ENCODE assay signal across 8 cellular contexts in the genomic region with DNA sequence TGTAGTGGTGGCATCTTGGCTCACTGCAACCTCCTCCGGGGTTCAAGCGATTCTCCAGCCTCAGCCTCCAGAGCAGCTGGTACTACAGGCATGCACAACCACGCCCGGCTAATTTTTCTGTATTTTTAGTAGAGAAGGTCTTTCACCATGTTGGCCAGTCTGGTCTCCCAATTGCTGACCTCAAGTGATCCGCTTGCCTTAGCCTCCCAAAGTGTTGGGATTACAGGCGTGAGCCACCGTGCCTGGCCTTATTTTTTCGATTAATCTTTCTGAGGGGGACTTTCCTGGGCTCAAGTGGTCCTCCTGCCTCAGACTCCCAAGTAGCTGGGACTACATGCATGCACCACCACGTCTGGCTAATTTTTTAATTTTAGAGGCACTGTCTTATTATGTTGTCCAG. TPM values are rescaled to one million over a fixed set of nuclear protein-coding genes. Genes with fewer than 3 reads are reported as not detected.
DNase-seq lines count a peak whose midpoint lies in the region; ATAC-seq lines count a peak whose summit lies in the region.

No MANE protein-coding gene starts in this region.

- H3K36me3 ChIP-seq in CD4-positive, CD25-positive, alpha-beta regulatory T cell (ENCODE audit: control insufficient read depth, insufficient read depth, low read length), result peaks cover 25% of the 10 kb centered on the region
- peaks cover 22% of the 10 kb centered on the region for H3K36me3 ChIP-seq in effector memory CD4-positive, alpha-beta T cell (ENCODE audit: control insufficient read depth, insufficient read depth, low read length)
- peaks cover 19% of the 10 kb centered on the region for H3K36me3 ChIP-seq in neuron (ENCODE audit: insufficient read depth, low read length)

- H2AFZ ChIP-seq in neuron (ENCODE audit: low read depth, low read length), result no peak overlapping the region

- peak overlapping the region; percentile 82 for H3K4me3 ChIP-seq in CD4-positive, CD25-positive, alpha-beta regulatory T cell (ENCODE audit: low read depth, low read length)
- H3K4me3 ChIP-seq in effector memory CD4-positive, alpha-beta T cell (ENCODE audit: insufficient read depth, low read depth, low read length, poor library complexity, severe bottlenecking), result peak overlapping the region; percentile 77
- H3K4me3 ChIP-seq in neuron (ENCODE audit: low read length), result peak overlapping the region; percentile 68

- no peak for DNase-seq in CD4-positive, CD25-positive, alpha-beta regulatory T cell
- DNase-seq in NAMALWA (ENCODE audit: low spot score), result peak; percentile 46
- no peak for DNase-seq in effector memory CD4-positive, alpha-beta T cell
- DNase-seq in AG20443 (ENCODE audit: low spot score), result no peak
- DNase-seq in NCI-H510A (lab: John Stamatoyannopoulos, UW), result no peak
- DNase-seq in cerebellum (ENCODE audit: low spot score), result no peak
- no peak for DNase-seq in A172 (ENCODE audit: low spot score)

- H3K9me3 Mint-ChIP-seq in CD4-positive, CD25-positive, alpha-beta regulatory T cell, result peaks cover 0 to 3% (median 0%) of the 10 kb centered on the region in 7 donors

- no peaks in the 10 kb centered on the region for H3K27me3 ChIP-seq in CD4-positive, CD25-positive, alpha-beta regulatory T cell (ENCODE audit: control insufficient read depth, insufficient read depth, low read length)
- no peaks in the 10 kb centered on the region for H3K27me3 ChIP-seq in effector memory CD4-positive, alpha-beta T cell (replicated peaks; ENCODE audit: control insufficient read depth, insufficient read depth, low read length, poor library complexity, severe bottlenecking)
- no peaks in the 10 kb centered on the region for H3K27me3 ChIP-seq in neuron (ENCODE audit: insufficient read depth, low read length)

- peak overlapping the region; percentile 93 for H3K27ac ChIP-seq in CD4-positive, CD25-positive, alpha-beta regulatory T cell (ENCODE audit: insufficient read depth, low read length, poor library complexity, severe bottlenecking)
- H3K27ac ChIP-seq in effector memory CD4-positive, alpha-beta T cell (ENCODE audit: insufficient read depth, low read length, poor library complexity, severe bottlenecking), result peak overlapping the region; percentile 84

- no peak for ATAC-seq in CD4-positive, CD25-positive, alpha-beta regulatory T cell (ENCODE audit: low read depth in 2 of 2)

- H3K4me1 ChIP-seq in CD4-positive, CD25-positive, alpha-beta regulatory T cell (ENCODE audit: control insufficient read depth, insufficient read depth, low read length, poor library complexity, severe bottlenecking), result peaks cover 27% of the 10 kb centered on the region
- H3K4me1 ChIP-seq in effector memory CD4-positive, alpha-beta T cell (ENCODE audit: control insufficient read depth, insufficient read depth, low read length, poor library complexity, severe bottlenecking), result peaks cover 9% of the 10 kb centered on the region
- peaks cover 14% of the 10 kb centered on the region for H3K4me1 ChIP-seq in neuron (ENCODE audit: insufficient read depth, low read length)

- no peaks in the 10 kb centered on the region for H3K27me3 Mint-ChIP-seq in CD4-positive, CD25-positive, alpha-beta regulatory T cell

- peak overlapping the region; percentile 95 to 100 (median 99) for H3K27ac Mint-ChIP-seq in CD4-positive, CD25-positive, alpha-beta regulatory T cell

- peaks cover 17 to 59% (median 22%) of the 10 kb centered on the region in 4 donors for H3K4me1 Mint-ChIP-seq in CD4-positive, CD25-positive, alpha-beta regulatory T cell

- peak overlapping the region; percentile 97 to 100 (median 98) for H3K4me3 Mint-ChIP-seq in CD4-positive, CD25-positive, alpha-beta regulatory T cell

- H3K9me3 ChIP-seq in CD4-positive, CD25-positive, alpha-beta regulatory T cell (ENCODE audit: control insufficient read depth in 2 of 2, low read length in 2 of 2), result no peaks in the 10 kb centered on the region
- H3K9me3 ChIP-seq in effector memory CD4-positive, alpha-beta T cell (ENCODE audit: control insufficient read depth, low read length), result no peaks in the 10 kb centered on the region
- peaks cover 2% of the 10 kb centered on the region for H3K9me3 ChIP-seq in neuron (ENCODE audit: low read length)

- peaks cover 9% of the 10 kb centered on the region for H3K36me3 Mint-ChIP-seq in CD4-positive, CD25-positive, alpha-beta regulatory T cell

RNA-seq across cellular contexts. Expression of a gene that starts 5.6 kb away (rescaled TPM):
- total RNA-seq in CD4-positive, CD25-positive, alpha-beta regulatory T cell, result 159 TPM
- 100 to 1,000 TPM; 303 to 341 (median 316) TPM for polyA plus RNA-seq in CD4-positive, CD25-positive, alpha-beta regulatory T cell
- total RNA-seq in cerebellum, result 55.3 TPM
- 75.4 and 80.5 TPM in 2 replicates for total RNA-seq in A172 (2014; rRNA removed; shearing (Covaris generic))

RNA-seq across cellular contexts. Expression of a gene that starts 16.3 kb away (rescaled TPM):
- 106 TPM for total RNA-seq in CD4-positive, CD25-positive, alpha-beta regulatory T cell
- polyA plus RNA-seq in CD4-positive, CD25-positive, alpha-beta regulatory T cell, result 100 to 1,000 TPM; 175 to 288 (median 253) TPM
- total RNA-seq in cerebellum, result 0.73 TPM
- total RNA-seq in A172 (2014; rRNA removed; shearing (Covaris generic)), result 1.2 and 2.7 TPM in 2 replicates

Comparison
In these comparisons a context has a peak if more than half of its experiments do, and no peak if none do; other contexts are left out.
1. RNA of a gene that starts 16.3 kb away (total RNA-seq): 106 TPM in CD4-positive, CD25-positive, alpha-beta regulatory T cell (single experiment); 1.2 to 2.7 TPM in A172 and 0.73 TPM in cerebellum (single experiment); every median in the first group is over 10 times any median in the second.
2. Peak in every context shown above with its lines, with median percentiles within 50 percentile points of each other: H3K4me3 ChIP-seq.